3 cellular contexts compared by ENCODE assay signal in genomic region chr5:120093178-120093577, GRCh38.
TF ChIP-seq lines count a peak whose summit lies in the region.

No MANE protein-coding gene starts in this region.

TF ChIP-seq in SK-N-SH, 30 proteins besides CTCF, POLR2A, EP300 and RAD21:
- no peak for TF ChIP-seq TEAD4 (IDR thresholded peaks at IDR 0.05; ENCODE audit: borderline replicate concordance, insufficient read depth)
- no peak for TF ChIP-seq NFIC (IDR thresholded peaks at IDR 0.05; ENCODE audit: borderline replicate concordance)

TF ChIP-seq in SK-N-SH treated with all-trans-retinoic acid at 6 μM for 48 hours, 23 proteins besides CTCF, POLR2A, EP300 and RAD21:
- no peak for TF ChIP-seq ZNF8 (CRISPR knock-in tag; IDR thresholded peaks at IDR 0.05)
- no peak for TF ChIP-seq TOX (CRISPR knock-in tag; IDR thresholded peaks at IDR 0.05; ENCODE audit: borderline replicate concordance)
- TF ChIP-seq ZNF565 (CRISPR knock-in tag; conservative IDR thresholded peaks at IDR 0.05; ENCODE audit: low read depth) = no peak
- no peak for TF ChIP-seq CSDC2 (CRISPR knock-in tag; IDR thresholded peaks at IDR 0.05)
- TF ChIP-seq GLIS3 (CRISPR knock-in tag; IDR thresholded peaks at IDR 0.05) = no peak
- no peak for TF ChIP-seq BACH2 (CRISPR knock-in tag; IDR thresholded peaks at IDR 0.05; ENCODE audit: borderline replicate concordance)
- no peak for TF ChIP-seq ZC3H10 (CRISPR knock-in tag; IDR thresholded peaks at IDR 0.05)
- TF ChIP-seq POU6F1 (CRISPR knock-in tag; IDR thresholded peaks at IDR 0.05; ENCODE audit: borderline replicate concordance, low read depth) = no peak
- TF ChIP-seq ESRRG (CRISPR knock-in tag; IDR thresholded peaks at IDR 0.05) = no peak
- no peak for TF ChIP-seq TCF4 (CRISPR knock-in tag; IDR thresholded peaks at IDR 0.05; ENCODE audit: borderline replicate concordance)
- no peak for TF ChIP-seq CREB5 (CRISPR knock-in tag; IDR thresholded peaks at IDR 0.05; ENCODE audit: low read depth)
- TF ChIP-seq ZFP30 (CRISPR knock-in tag; IDR thresholded peaks at IDR 0.05) = no peak
- TF ChIP-seq PPARA (CRISPR knock-in tag; IDR thresholded peaks at IDR 0.05; ENCODE audit: borderline replicate concordance) = no peak
- no peak for TF ChIP-seq TSHZ2 (CRISPR knock-in tag; IDR thresholded peaks at IDR 0.05)
- TF ChIP-seq ZNF70 (CRISPR knock-in tag; IDR thresholded peaks at IDR 0.05) = no peak
- TF ChIP-seq ARNTL (CRISPR knock-in tag; IDR thresholded peaks at IDR 0.05; ENCODE audit: borderline replicate concordance, low read depth) = no peak
- TF ChIP-seq SNAI2 (CRISPR knock-in tag; IDR thresholded peaks at IDR 0.05) = no peak
- TF ChIP-seq PATZ1 (CRISPR knock-in tag; IDR thresholded peaks at IDR 0.05; ENCODE audit: borderline replicate concordance) = no peak
- TF ChIP-seq RARB (CRISPR knock-in tag; IDR thresholded peaks at IDR 0.05) = no peak
- no peak for TF ChIP-seq OSR1 (CRISPR knock-in tag; IDR thresholded peaks at IDR 0.05)

TF ChIP-seq in H1, 55 proteins besides CTCF, POLR2A, EP300 and RAD21 (continued from another document):
- no peak for TF ChIP-seq RBBP5 (IDR thresholded peaks at IDR 0.05; ENCODE audit: borderline replicate concordance, low read depth, low read length)
